1 cellular context compared by ENCODE assay signal in genomic region chr13:99375806-99376080, GRCh38.
TF ChIP-seq lines count a peak whose summit lies in the region.

No MANE protein-coding gene starts in this region.

TF ChIP-seq in WTC11, 78 proteins besides CTCF, POLR2A, EP300 and RAD21 (continued from another document):
- TF ChIP-seq FOXP4 (CRISPR knock-in tag; IDR thresholded peaks at IDR 0.05) (no peak), RORB (CRISPR knock-in tag; IDR thresholded peaks at IDR 0.05) (no peak), OVOL2 (CRISPR knock-in tag; IDR thresholded peaks at IDR 0.05; ENCODE audit: borderline replicate concordance) (no peak), IRF1 (CRISPR knock-in tag; IDR thresholded peaks at IDR 0.05) (no peak), STAT6 (CRISPR knock-in tag; conservative IDR thresholded peaks at IDR 0.05; ENCODE audit: low read depth) (no peak), ATF2 (CRISPR knock-in tag; IDR thresholded peaks at IDR 0.05; ENCODE audit: borderline replicate concordance, low read depth) (no peak), ZNF281 (CRISPR knock-in tag; IDR thresholded peaks at IDR 0.05) (no peak), E2F5 (CRISPR knock-in tag; IDR thresholded peaks at IDR 0.05) (no peak), AFF4 (CRISPR knock-in tag; IDR thresholded peaks at IDR 0.05; ENCODE audit: borderline replicate concordance) (no peak), MLX (CRISPR knock-in tag; IDR thresholded peaks at IDR 0.05) (no peak), IRF2 (CRISPR knock-in tag; IDR thresholded peaks at IDR 0.05; ENCODE audit: borderline replicate concordance, low read depth) (no peak)
